In the genomic region with DNA sequence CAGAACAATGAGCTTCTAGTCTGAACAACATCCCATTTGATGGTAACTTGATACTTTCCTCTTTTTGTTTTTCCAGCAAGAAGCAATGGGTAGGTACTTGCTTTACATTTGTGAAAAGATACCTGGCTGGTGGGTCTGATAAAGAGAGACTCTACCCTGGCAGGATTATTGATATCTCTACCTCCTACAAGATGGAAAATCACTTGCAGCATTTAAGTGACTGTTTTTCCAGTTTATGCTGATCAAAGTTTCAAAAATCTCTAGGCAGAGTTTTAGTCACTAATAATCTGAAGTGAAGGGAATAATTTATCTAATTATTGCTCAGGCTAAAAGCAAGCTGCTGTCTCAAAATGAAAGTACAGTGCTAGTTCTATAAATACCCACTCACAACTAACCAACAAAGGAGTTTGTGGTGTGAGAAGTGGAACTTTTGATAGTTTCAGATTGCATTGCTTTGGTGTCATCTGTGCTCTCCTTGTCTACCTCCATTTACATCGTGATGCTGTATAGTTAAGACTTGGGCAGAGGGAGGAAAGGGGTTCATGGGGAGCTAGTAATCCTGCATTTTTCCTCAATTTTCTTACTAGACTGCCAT, we compare ENCODE assay signal across 8 cellular contexts.
A peak's percentile ranks its signal among the peaks of the same experiment; 100 is the strongest.
DNase-seq lines count a peak whose midpoint lies in the region; ATAC-seq, FAIRE-seq and TF ChIP-seq lines count a peak whose summit lies in the region.

No MANE protein-coding gene starts in this region.

- no peak overlapping the region for H3K27ac ChIP-seq in CD4-positive, alpha-beta memory T cell (ENCODE audit: low read depth, low read length)
- no peak overlapping the region for H3K27ac ChIP-seq in thyroid gland

- no peak for TF ChIP-seq POLR2A in thyroid gland (IDR thresholded peaks at IDR 0.05)

- H3K27me3 ChIP-seq in CD4-positive, alpha-beta memory T cell (ENCODE audit: insufficient read depth, low read length), result no peaks in the 10 kb centered on the region
- H3K27me3 ChIP-seq in MG63, result no peaks in the 10 kb centered on the region
- H3K27me3 ChIP-seq in thyroid gland, result no peaks in the 10 kb centered on the region

- H3K9me3 Mint-ChIP-seq in CD4-positive, alpha-beta memory T cell, result no peaks in the 10 kb centered on the region

- no peaks in the 10 kb centered on the region for H3K36me3 Mint-ChIP-seq in CD4-positive, alpha-beta memory T cell

- peaks cover 0 to 3% of the 10 kb centered on the region in 2 donors for H3K27me3 Mint-ChIP-seq in CD4-positive, alpha-beta memory T cell

- no peak for FAIRE-seq in frontal cortex (lab: Jason Lieb, UNC)

- no peaks in the 10 kb centered on the region for H3K36me3 ChIP-seq in CD4-positive, alpha-beta memory T cell (ENCODE audit: insufficient read depth, low read length)
- no peaks in the 10 kb centered on the region for H3K36me3 ChIP-seq in MG63
- no peaks in the 10 kb centered on the region for H3K36me3 ChIP-seq in thyroid gland

- peaks cover 11 to 21% (median 16%) of the 10 kb centered on the region in 4 donors for H3K4me1 Mint-ChIP-seq in CD4-positive, alpha-beta memory T cell

- H3K4me3 Mint-ChIP-seq in CD4-positive, alpha-beta memory T cell, result peak overlapping the region; percentile 10 to 89 (median 73)

- CTCF ChIA-PET in CD4-positive, alpha-beta memory T cell (lab: Charles Lee; ENCODE audit: partially characterized antibody), result interaction anchor here (0.7 to 13.8 kb wide), 29 partner anchors 8 to 629 kb away, joined by 3 to 324 read pairs (median 5); no protein-coding TSS in a partner anchor

- ATAC-seq in HG03103 (IDR thresholded peaks at IDR 0.05; ENCODE audit: low read depth, unreplicated experiment), result peak; percentile 70

- intact Hi-C loops in CD4-positive, alpha-beta memory T cell (cut with micrococcal nuclease), result loop anchor here (1.0 to 10.0 kb wide), 8 partner anchors 81 to 906 kb away; a partner anchor contains a TSS
- intact Hi-C loops in thyroid gland (cut with DNase I), result loop anchor here (5.0 kb wide), 1 partner anchor 245 kb away; no protein-coding TSS in a partner anchor

- H3K27ac Mint-ChIP-seq in CD4-positive, alpha-beta memory T cell, result peak overlapping the region in 6 of 7 donors; percentile 54 to 88 (median 80)

- no peaks in the 10 kb centered on the region for H3K9me3 ChIP-seq in CD4-positive, alpha-beta memory T cell (ENCODE audit: control insufficient read depth in 1 of 2, low read length in 2 of 2)
- H3K9me3 ChIP-seq in MG63 (no peaks in the 10 kb centered on the region), thyroid gland (no peaks in the 10 kb centered on the region)

- POLR2A ChIA-PET in CD4-positive, alpha-beta memory T cell (lab: Charles Lee; ENCODE audit: partially characterized antibody), result interaction anchor here (0.8 to 1.4 kb wide), 2 partner anchors 214 to 244 kb away, joined by 5 to 8 read pairs; a partner anchor contains a TSS

- WGBS in thyroid gland, 2 donors, result 81 to 83% methylated on average over 1 of the region's 1 CpG

- peak in 4 of 5 donors; percentile 20 to 41 (median 28) for DNase-seq in CD4-positive, alpha-beta memory T cell
- DNase-seq in GM19238 (ENCODE audit: insufficient read length, low spot score) (peak; percentile 23), MG63 (no peak), thyroid gland (no peak), frontal cortex (ENCODE audit: low spot score in 2 of 2) (no peak), DMS79 treated with DMSO at 0.1 percent for 48 hours (lab: John Stamatoyannopoulos, UW) (no peak)
- DNase-seq in central memory CD4-positive, alpha-beta T cell, result peak; percentile 3

- TF ChIP-seq CTCF in thyroid gland (IDR thresholded peaks at IDR 0.05), result no peak

- H3K4me3 ChIP-seq in CD4-positive, alpha-beta memory T cell (ENCODE audit: low read length in 2 of 2), result no peak overlapping the region
- H3K4me3 ChIP-seq in MG63, result no peak overlapping the region
- H3K4me3 ChIP-seq in thyroid gland (replicated peaks in 1 of 3), result no peak overlapping the region

- peaks cover 18% of the 10 kb centered on the region for H3K4me1 ChIP-seq in CD4-positive, alpha-beta memory T cell (ENCODE audit: insufficient read depth, low read length)
- no peaks in the 10 kb centered on the region for H3K4me1 ChIP-seq in thyroid gland

Comparison
In these comparisons a context has a peak if more than half of its experiments do, and no peak if none do; other contexts are left out.
1. DNase-seq: peak in CD4-positive, alpha-beta memory T cell (4 of 5), GM19238 (single experiment) and central memory CD4-positive, alpha-beta T cell (single experiment); none in MG63 (single experiment), thyroid gland (0 of 2), frontal cortex (0 of 2) and DMS79 treated with DMSO at 0.1 percent for 48 hours (single experiment).